ENCODE assay signal across 17 cellular contexts in genomic region chr2:146246017-146246733, GRCh38.
DNase-seq lines count a peak whose midpoint lies in the region; ATAC-seq, FAIRE-seq and TF ChIP-seq lines count a peak whose summit lies in the region.
"Had no signal": no experiment of that assay in that cellular context is flagged by ENCODE, and none has a peak within 500 bp of the region (broad histone marks: within the 10 kb centered on the region; RNA-seq: fewer than 3 reads in every experiment).

No MANE protein-coding gene starts in this region.

- ATAC-seq in GM18517 (IDR thresholded peaks at IDR 0.05; ENCODE audit: unreplicated experiment) (no peak), mucosa of descending colon (no peak)
- ATAC-seq in CD4-positive, alpha-beta T cell (ENCODE audit: poor library complexity): no peak
- ATAC-seq: left lung had no signal

- CTCF ChIA-PET in CD4-positive, alpha-beta T cell (lab: Charles Lee): no interaction called here

- no peaks in the 10 kb centered on the region for H3K4me1 ChIP-seq in mucosa of descending colon (ENCODE audit: low read depth)
- H3K4me1 ChIP-seq: left lung, upper lobe of left lung had no signal

- no peaks in the 10 kb centered on the region for H3K4me1 Mint-ChIP-seq in CD4-positive, alpha-beta T cell (ENCODE audit: low read depth)
- H3K4me1 Mint-ChIP-seq: nephron progenitor cell had no signal

- no peaks in the 10 kb centered on the region for H3K27me3 Mint-ChIP-seq in CD4-positive, alpha-beta T cell

- no peaks in the 10 kb centered on the region for H3K27me3 ChIP-seq in CD4-positive, alpha-beta T cell (ENCODE audit: control insufficient read depth, insufficient read depth, low read length)
- H3K27me3 ChIP-seq: left lung, upper lobe of left lung had no signal

- peak; percentile 49 for DNase-seq in AG09309 (ENCODE audit: low read depth)
- DNase-seq in HCEC 1CT: peak; percentile 81
- DNase-seq in RCC 7860 (ENCODE audit: low spot score): peak; percentile 62
- peak; percentile 72 for DNase-seq in fibroblast of peridontal ligament (ENCODE audit: extremely low read depth)
- DNase-seq in pons (ENCODE audit: low spot score): no peak
- DNase-seq in CD4-positive, alpha-beta T cell: no peak
- DNase-seq in mucosa of descending colon: no peak
- DNase-seq: activated naive CD4-positive, alpha-beta T cell treated with anti-CD3 and anti-CD28 coated beads, Interleukin-2, amount 50 U/mL, for 16 hours; cortex of kidney; DMS79 treated with DMSO at 0.1 percent for 48 hours; head of caudate nucleus; left lung; NCI-H1436 treated with DMSO at 0.1 percent for 48 hours; nephron progenitor cell; SHP77; upper lobe of left lung had no signal

- TF ChIP-seq CTCF in AG09309 (IDR thresholded peaks at IDR 0.05; ENCODE audit: control insufficient read depth, insufficient read depth, low read depth, low read length, missing control alignments): no peak
- TF ChIP-seq CTCF in CD4-positive, alpha-beta T cell (IDR thresholded peaks at IDR 0.05): no peak
- TF ChIP-seq CTCF in mucosa of descending colon (IDR thresholded peaks at IDR 0.05): no peak

- H3K4me3 Mint-ChIP-seq in CD4-positive, alpha-beta T cell: no peak overlapping the region
- H3K4me3 Mint-ChIP-seq: nephron progenitor cell had no signal

- no peaks in the 10 kb centered on the region for H3K9me3 Mint-ChIP-seq in CD4-positive, alpha-beta T cell
- H3K9me3 Mint-ChIP-seq: nephron progenitor cell had no signal

- H3K4me3 ChIP-seq in AG09309 (ENCODE audit: control insufficient read depth, low read depth, low read length) (no peak overlapping the region), mucosa of descending colon (no peak overlapping the region)
- H3K4me3 ChIP-seq: left lung, upper lobe of left lung had no signal

- intact Hi-C loops in CD4-positive, alpha-beta T cell (cut with DNase I, micrococcal nuclease): no loop called here
- intact Hi-C loops in mucosa of descending colon (cut with DNase I, micrococcal nuclease): no loop called here

- H3K27ac Mint-ChIP-seq in CD4-positive, alpha-beta T cell: no peak overlapping the region
- H3K27ac Mint-ChIP-seq: nephron progenitor cell had no signal

- POLR2A ChIA-PET in CD4-positive, alpha-beta T cell (lab: Charles Lee): no interaction called here

- H3K36me3 ChIP-seq in mucosa of descending colon (ENCODE audit: low read depth): no peaks in the 10 kb centered on the region
- H3K36me3 ChIP-seq: left lung, upper lobe of left lung had no signal

- no peak overlapping the region for H3K27ac ChIP-seq in CD4-positive, alpha-beta T cell (ENCODE audit: low read depth, low read length)
- H3K27ac ChIP-seq: left lung, upper lobe of left lung had no signal

- no peaks in the 10 kb centered on the region for H3K9me3 ChIP-seq in CD4-positive, alpha-beta T cell (ENCODE audit: control insufficient read depth, low read length)
- no peaks in the 10 kb centered on the region for H3K9me3 ChIP-seq in mucosa of descending colon
- H3K9me3 ChIP-seq: left lung, upper lobe of left lung had no signal

- peak; percentile 76 for FAIRE-seq in RCC 7860 (lab: Jason Lieb, UNC)

- H3K36me3 Mint-ChIP-seq in CD4-positive, alpha-beta T cell (ENCODE audit: low read depth): no peaks in the 10 kb centered on the region

Comparison
In these comparisons a context has a peak if more than half of its experiments do, and no peak if none do; other contexts are left out.
1. DNase-seq: peak in AG09309 (single experiment), HCEC 1CT (single experiment), RCC 7860 (single experiment) and fibroblast of peridontal ligament (single experiment); none in pons (single experiment), CD4-positive, alpha-beta T cell (0 of 10) and mucosa of descending colon (0 of 3).